Comparison of ENCODE assay signal across 19 cellular contexts in genomic region chr11:126963603-126964353, GRCh38. TPM values are rescaled to one million over a fixed set of nuclear protein-coding genes. Genes with fewer than 3 reads are reported as not detected.
DNase-seq lines count a peak whose midpoint lies in the region; ATAC-seq and TF ChIP-seq lines count a peak whose summit lies in the region.
"Had no signal": no experiment of that assay in that cellular context is flagged by ENCODE, and none has a peak within 500 bp of the region (broad histone marks: within the 10 kb centered on the region; RNA-seq: fewer than 3 reads in every experiment).

No MANE protein-coding gene starts in this region.

- intact Hi-C loops in Calu3 (cut with micrococcal nuclease; ENCODE audit: unreplicated experiment) (loop anchor here (2.0 to 5.0 kb wide), 2 partner anchors 91 to 147 kb away; no protein-coding TSS in a partner anchor), IMR-90 (cut with micrococcal nuclease) (no loop called here)

- H3K23ac ChIP-seq in IMR-90 (ENCODE audit: low read depth, low read length): no peak overlapping the region

- whole genome bisulfite sequencing in IMR-90 (ENCODE audit: extremely low coverage in 2 of 2, insufficient read length in 1 of 2), 2 experiments: no CpG with 5 or more reads among the region's 3 CpGs

- peak overlapping the region; percentile 54 for H3K4me3 Mint-ChIP-seq in Calu3 (ENCODE audit: low read depth, unreplicated experiment)
- no peak overlapping the region for H3K4me3 Mint-ChIP-seq in T-helper 2 cell treated with Interferon-gamma antibody and Interleukin-4, amounts not matched to agents 5 μg/mL and 100 μg/mL, for 36 hours
- H3K4me3 Mint-ChIP-seq: activated CD4-positive, alpha-beta memory T cell treated with anti-CD3 and anti-CD28 coated beads for 36 hours; stimulated activated naive CD8-positive, alpha-beta T cell treated with anti-CD3 and anti-CD28 coated beads, Interleukin-15, Interleukin-2, amounts not matched to agents 100 ng/mL and 50 ng/mL, for 24 hours had no signal

- no peaks in the 10 kb centered on the region; the same call in 1 of the 2 replicates for H3K9me1 ChIP-seq in IMR-90 (ENCODE audit: insufficient read depth, low read length)

- DNase-seq in Calu3: peak; percentile 59
- DNase-seq in IMR-90: peak; percentile 43
- peak; percentile 25 for DNase-seq in epithelial cell of esophagus (ENCODE audit: low read depth)
- DNase-seq in iPS-NIHi7 (ENCODE audit: extremely low spot score): no peak
- DNase-seq in cortex of kidney (lab: John Stamatoyannopoulos, UW): no peak
- no peak for DNase-seq in T-helper 2 cell treated with Interferon-gamma antibody and Interleukin-4, amounts not matched to agents 5 μg/mL and 100 μg/mL, for 36 hours (ENCODE audit: low spot score)
- DNase-seq: activated CD4-positive, alpha-beta memory T cell treated with anti-CD3 and anti-CD28 coated beads for 36 hours; BE2C; DND-41; mesendoderm; NCI-H2107; nucleus accumbens; Right ventricle myocardium superior; small intestine had no signal

- no TSS peak for BruUV-seq in Calu3 (replicated peaks; lab: Mats Ljungman, UMichigan)
- no TSS peak for BruUV-seq in IMR-90 (replicated peaks; lab: Mats Ljungman, UMichigan)

- H2AK9ac ChIP-seq in IMR-90 (replicated peaks; ENCODE audit: low read depth, low read length, poor library complexity): no peak overlapping the region

- H3K14ac ChIP-seq in IMR-90 (replicated peaks; ENCODE audit: low read depth, low read length): no peak overlapping the region

- H3K4ac ChIP-seq in IMR-90 (ENCODE audit: low read depth, low read length): no peak overlapping the region

- CTCF ChIA-PET in Calu3 (lab: Charles Lee): no interaction called here
- CTCF ChIA-PET in IMR-90 (lab: Yijun Ruan, JAX): no interaction called here

- H4K5ac ChIP-seq in IMR-90 (ENCODE audit: low read depth, low read length): no peak overlapping the region

- ATAC-seq in IMR-90 (ENCODE audit: low read depth) (no peak), GM18511 (IDR thresholded peaks at IDR 0.05; ENCODE audit: unreplicated experiment) (no peak)
- ATAC-seq: HepG2 had no signal

- H2AFZ ChIP-seq in IMR-90 (replicated peaks; ENCODE audit: low read length, poor library complexity): no peak overlapping the region

- H3K27ac ChIP-seq in IMR-90 (ENCODE audit: insufficient read depth, low read length): no peak overlapping the region
- H3K27ac ChIP-seq in mucosa of rectum (ENCODE audit: low read depth in 2 of 2, low read length in 2 of 2): peak overlapping the region; percentile 52 to 61
- H3K27ac ChIP-seq: esophagus muscularis mucosa had no signal

- no peak overlapping the region for H2BK20ac ChIP-seq in IMR-90 (ENCODE audit: low read depth, low read length)

- H3K4me2 ChIP-seq in IMR-90 (ENCODE audit: low read depth, low read length): no peak overlapping the region

- H3K27ac Mint-ChIP-seq in Calu3 (ENCODE audit: unreplicated experiment): peak overlapping the region; percentile 98
- no peak overlapping the region for H3K27ac Mint-ChIP-seq in T-helper 2 cell treated with Interferon-gamma antibody and Interleukin-4, amounts not matched to agents 5 μg/mL and 100 μg/mL, for 36 hours
- H3K27ac Mint-ChIP-seq: activated CD4-positive, alpha-beta memory T cell treated with anti-CD3 and anti-CD28 coated beads for 36 hours; stimulated activated naive CD8-positive, alpha-beta T cell treated with anti-CD3 and anti-CD28 coated beads, Interleukin-15, Interleukin-2, amounts not matched to agents 100 ng/mL and 50 ng/mL, for 24 hours had no signal

- no peak overlapping the region for H2BK5ac ChIP-seq in IMR-90 (ENCODE audit: low read depth, low read length, poor library complexity, severe bottlenecking)

- H3K56ac ChIP-seq in IMR-90 (ENCODE audit: extremely low read depth, insufficient read depth, low read length): no peak overlapping the region

- H2BK120ac ChIP-seq in IMR-90 (ENCODE audit: low read depth, low read length): no peak overlapping the region

- H3K4me1 Mint-ChIP-seq in Calu3 (ENCODE audit: low read depth, unreplicated experiment): peaks cover 45% of the 10 kb centered on the region
- H3K4me1 Mint-ChIP-seq in T-helper 2 cell treated with Interferon-gamma antibody and Interleukin-4, amounts not matched to agents 5 μg/mL and 100 μg/mL, for 36 hours (ENCODE audit: low read depth): no peaks in the 10 kb centered on the region

- H3K18ac ChIP-seq in IMR-90 (ENCODE audit: low read depth, low read length): no peak overlapping the region

- H4K8ac ChIP-seq in IMR-90 (ENCODE audit: low read depth in 2 of 2, low read length in 2 of 2): no peak overlapping the region

- in situ Hi-C loops in IMR-90 (cut with MboI; ENCODE audit: low sequenced_read_pairs): no loop called here

- H3K27me3 ChIP-seq in IMR-90 (ENCODE audit: control insufficient read depth, insufficient read depth, low read length): no peaks in the 10 kb centered on the region
- no peaks in the 10 kb centered on the region for H3K27me3 ChIP-seq in mucosa of rectum (ENCODE audit: control insufficient read depth in 2 of 2, insufficient read depth in 2 of 2, low read length in 2 of 2)

- peaks cover 2% of the 10 kb centered on the region for H3K9me3 Mint-ChIP-seq in Calu3 (ENCODE audit: low read depth, unreplicated experiment)
- H3K9me3 Mint-ChIP-seq in T-helper 2 cell treated with Interferon-gamma antibody and Interleukin-4, amounts not matched to agents 5 μg/mL and 100 μg/mL, for 36 hours: no peaks in the 10 kb centered on the region
- H3K9me3 Mint-ChIP-seq: activated CD4-positive, alpha-beta memory T cell treated with anti-CD3 and anti-CD28 coated beads for 36 hours; stimulated activated naive CD8-positive, alpha-beta T cell treated with anti-CD3 and anti-CD28 coated beads, Interleukin-15, Interleukin-2, amounts not matched to agents 100 ng/mL and 50 ng/mL, for 24 hours had no signal

- no peaks in the 10 kb centered on the region for H3K36me3 Mint-ChIP-seq in Calu3 (ENCODE audit: insufficient read depth, unreplicated experiment)
- no peaks in the 10 kb centered on the region for H3K36me3 Mint-ChIP-seq in T-helper 2 cell treated with Interferon-gamma antibody and Interleukin-4, amounts not matched to agents 5 μg/mL and 100 μg/mL, for 36 hours (ENCODE audit: low read depth)
- H3K36me3 Mint-ChIP-seq: activated CD4-positive, alpha-beta memory T cell treated with anti-CD3 and anti-CD28 coated beads for 36 hours had no signal

- POLR2A ChIA-PET in IMR-90 (lab: Charles Lee; ENCODE audit: unreplicated experiment): no interaction called here

- H3K36me3 ChIP-seq in IMR-90 (ENCODE audit: control insufficient read depth, insufficient read depth, low read length): no peaks in the 10 kb centered on the region
- no peaks in the 10 kb centered on the region for H3K36me3 ChIP-seq in mucosa of rectum (ENCODE audit: control insufficient read depth in 2 of 2, insufficient read depth in 2 of 2, low read length in 2 of 2)
- H3K36me3 ChIP-seq: BE2C, esophagus muscularis mucosa had no signal

- H2BK15ac ChIP-seq in IMR-90 (ENCODE audit: low read depth, low read length): no peak overlapping the region

- H3K9ac ChIP-seq in IMR-90 (ENCODE audit: low read depth, low read length) (no peak overlapping the region), mucosa of rectum (ENCODE audit: low read depth in 1 of 2, low read length in 2 of 2) (no peak overlapping the region)

- H3K27me3 Mint-ChIP-seq in Calu3 (ENCODE audit: unreplicated experiment): no peaks in the 10 kb centered on the region
- H3K27me3 Mint-ChIP-seq in T-helper 2 cell treated with Interferon-gamma antibody and Interleukin-4, amounts not matched to agents 5 μg/mL and 100 μg/mL, for 36 hours (ENCODE audit: low read depth): peaks cover 6% of the 10 kb centered on the region

- TF ChIP-seq CTCF in Calu3 (IDR thresholded peaks at IDR 0.05; ENCODE audit: unreplicated experiment) (no peak), IMR-90 (conservative IDR thresholded peaks at IDR 0.05; ENCODE audit: low read depth, low read length) (no peak), epithelial cell of esophagus (IDR thresholded peaks at IDR 0.05; ENCODE audit: insufficient read depth, low read depth, low read length, missing control alignments) (no peak)

- no peak overlapping the region for H2AK5ac ChIP-seq in IMR-90 (ENCODE audit: low read depth, low read length)

- dilution Hi-C loops in IMR-90 (cut with HindIII; ENCODE audit: low sequenced_read_pairs, unreplicated experiment): no loop called here

- H3K9me3 ChIP-seq in IMR-90 (ENCODE audit: control insufficient read depth, insufficient read depth, low read length) (no peaks in the 10 kb centered on the region; the same call in 1 of the 2 replicates), mucosa of rectum (ENCODE audit: control insufficient read depth in 2 of 2, low read length in 2 of 2) (no peaks in the 10 kb centered on the region)
- H3K9me3 ChIP-seq: BE2C, esophagus muscularis mucosa had no signal

- H3K4me1 ChIP-seq in IMR-90 (ENCODE audit: control insufficient read depth, insufficient read depth, low read length) (no peaks in the 10 kb centered on the region), mucosa of rectum (ENCODE audit: control insufficient read depth in 2 of 2, insufficient read depth in 2 of 2, low read length in 2 of 2) (peaks cover 9 to 12% of the 10 kb centered on the region in 2 donors)
- H3K4me1 ChIP-seq: BE2C, esophagus muscularis mucosa had no signal

- peaks cover 36 to 44% of the 10 kb centered on the region in 2 experiments for H3K79me1 ChIP-seq in IMR-90 (ENCODE audit: low read depth in 1 of 2, low read length in 2 of 2)

- H3K4me3 ChIP-seq in IMR-90 (ENCODE audit: insufficient read depth, low read depth, low read length) (no peak overlapping the region), epithelial cell of esophagus (ENCODE audit: low read length) (no peak overlapping the region), mucosa of rectum (ENCODE audit: low read length in 2 of 2) (peak overlapping the region in 1 of 2 donors; percentile 13)
- H3K4me3 ChIP-seq: esophagus muscularis mucosa had no signal

- no peak for TF ChIP-seq RAD21 in IMR-90 (IDR thresholded peaks at IDR 0.05; ENCODE audit: low read length)

- TF ChIP-seq POLR2A in IMR-90 (IDR thresholded peaks at IDR 0.05; ENCODE audit: low read depth, low read length): no peak

- no peak overlapping the region for H4K91ac ChIP-seq in IMR-90 (ENCODE audit: insufficient read depth, low read depth, low read length)

- H4K20me1 ChIP-seq in IMR-90 (ENCODE audit: insufficient read depth, low read length): no peaks in the 10 kb centered on the region

TF ChIP-seq in IMR-90, 13 proteins besides CTCF, POLR2A, EP300 and RAD21 (continues in another document):
- no peak for TF ChIP-seq MAFK (IDR thresholded peaks at IDR 0.05; ENCODE audit: low read depth, low read length)
- no peak for TF ChIP-seq RFX5 (IDR thresholded peaks at IDR 0.05; ENCODE audit: low read depth, low read length)
- no peak for TF ChIP-seq CEBPB (IDR thresholded peaks at IDR 0.05; ENCODE audit: low read depth, low read length)
- TF ChIP-seq NFE2L2 (IDR thresholded peaks at IDR 0.05; ENCODE audit: low read depth, low read length): no peak
- TF ChIP-seq BHLHE40 (IDR thresholded peaks at IDR 0.05; ENCODE audit: low read depth, low read length): no peak
- no peak for TF ChIP-seq CHD1 (IDR thresholded peaks at IDR 0.05; ENCODE audit: low read depth, low read length)

RNA-seq across cellular contexts. Expression of gene KIRREL3, which starts 36.8 kb away (rescaled TPM):
- total RNA-seq in Calu3 (2022) (0.15 and 0.26 TPM in 2 replicates), IMR-90 (2012; rRNA removed) (10.9 and 12.8 TPM in 2 replicates)
- polyA plus RNA-seq in IMR-90 (2012; rRNA removed): 15.9 and 18.5 TPM in 2 replicates
- polyA plus RNA-seq in IMR-90 (2012; cell fraction: cytosol; rRNA removed): 8.7 and 13.0 TPM in 2 replicates
- 13.3 and 27.3 TPM in 2 replicates for polyA plus RNA-seq in IMR-90 (2012; cell fraction: nucleus; rRNA removed; ENCODE audit: low replicate concordance)
- total RNA-seq: activated CD4-positive, alpha-beta memory T cell treated with anti-CD3 and anti-CD28 coated beads for 36 hours; HepG2 had no signal
- polyA plus RNA-seq: HepG2 had no signal

Comparison
In these comparisons a context has a peak if more than half of its experiments do, and no peak if none do; other contexts are left out.
1. DNase-seq: peak in Calu3 (single experiment), IMR-90 (single experiment) and epithelial cell of esophagus (single experiment); none in iPS-NIHi7 (single experiment), cortex of kidney (single experiment) and T-helper 2 cell treated with Interferon-gamma antibody and Interleukin-4, amounts not matched to agents 5 μg/mL and 100 μg/mL, for 36 hours (single experiment).